Comparison of ENCODE assay signal across 26 cellular contexts in the genomic region with DNA sequence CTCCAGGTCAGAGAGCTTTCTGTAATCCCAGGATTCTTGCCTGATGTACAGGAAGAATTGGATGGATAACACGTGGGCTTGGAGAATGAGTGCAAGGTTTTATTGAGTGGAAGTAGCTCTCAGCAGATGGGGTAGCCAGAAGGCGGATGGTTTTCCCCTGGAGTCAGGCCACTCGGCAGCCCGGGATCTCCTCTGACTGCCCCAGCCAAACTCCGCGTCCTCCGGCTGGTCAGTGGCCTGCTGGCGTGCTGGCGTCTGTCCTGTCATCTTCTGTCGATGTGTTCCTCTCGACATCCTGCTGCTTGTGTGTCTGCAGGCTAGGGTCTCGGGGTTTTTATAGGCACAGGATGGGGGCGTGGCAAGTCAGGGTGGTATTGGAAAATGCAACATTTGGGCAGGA. TPM values are rescaled to one million over a fixed set of nuclear protein-coding genes. Genes with fewer than 3 reads are reported as not detected.
"Had no signal": no experiment of that assay in that cellular context is flagged by ENCODE, and none has a peak within 500 bp of the region (broad histone marks: within the 10 kb centered on the region; RNA-seq: fewer than 3 reads in every experiment).

No MANE protein-coding gene starts in this region.

- H2AFZ ChIP-seq: PC-9 had no signal

- H3K36me3 ChIP-seq: cardiac muscle cell had no signal

- H3K4me2 ChIP-seq: PC-9 had no signal

- FAIRE-seq: astrocyte had no signal

- H3K27ac ChIP-seq: cardiac muscle cell, PC-9 had no signal

- ATAC-seq: activated CD8-positive, alpha-beta memory T cell treated with anti-CD3 and anti-CD28 coated beads, Interleukin-2, amount 10 ng/mL, durations not matched to agents 7 days and 5 days; activated naive CD8-positive, alpha-beta T cell treated with anti-CD3 and anti-CD28 coated beads, Interleukin-2, amount 50 U/mL, for 24 hours had no signal

- H3K27me3 ChIP-seq: cardiac muscle cell had no signal

- H3K4me3 ChIP-seq: cardiac muscle cell, PC-9 had no signal

- DNase-seq: activated B cell treated with CpG ODN at 0.5 μM for 24 hours; activated CD4-positive, alpha-beta T cell treated with anti-CD3 and anti-CD28 coated beads for 1 hour; activated CD4-positive, alpha-beta T cell treated with anti-CD3 and anti-CD28 coated beads, Interleukin-2, amount 10 ng/mL, durations not matched to agents 24 days and 14 days; activated CD4-positive, alpha-beta T cell treated with anti-CD3 and anti-CD28 coated beads, Interleukin-2, amount 50 U/mL, for 48 hours; activated CD8-positive, alpha-beta memory T cell treated with anti-CD3 and anti-CD28 coated beads, Interleukin-2, amount 10 ng/mL, durations not matched to agents 7 days and 5 days; activated effector memory CD4-positive, alpha-beta T cell treated with Interleukin-2 at 50 U/mL for 16 hours; activated naive CD4-positive, alpha-beta T cell; activated naive CD8-positive, alpha-beta T cell treated with anti-CD3 and anti-CD28 coated beads, Interleukin-2, amount 50 U/mL, for 24 hours; activated T-cell treated with anti-CD3 and anti-CD28 coated beads, Interleukin-2, amount 50 U/mL, for 24 hours; amniotic stem cell; Kasumi-1; KBM-7; NCI-H1092; NCI-H1417; NCI-H1930; NCI-H2171; NCI-H2227 treated with DMSO at 0.1 percent for 48 hours; NCI-H446 treated with DMSO at 0.1 percent for 48 hours; NCI-H526 treated with DMSO at 0.1 percent for 48 hours; PC-9; SHP77 treated with DMSO at 0.1 percent for 48 hours had no signal

RNA-seq across cellular contexts. Expression of gene GJA9, which starts 27.4 kb away (rescaled TPM):
- total RNA-seq: activated B cell treated with CpG ODN at 0.5 μM for 24 hours; activated CD4-positive, alpha-beta T cell treated with anti-CD3 and anti-CD28 coated beads, Interleukin-2, amount 10 ng/mL, durations not matched to agents 24 days and 14 days; activated CD8-positive, alpha-beta memory T cell treated with anti-CD3 and anti-CD28 coated beads, Interleukin-2, amount 10 ng/mL, durations not matched to agents 7 days and 5 days; activated T-helper 1 cell treated with anti-CD3 and anti-CD28 coated beads, Interleukin-12 subunit alpha, Interleukin-12 subunit beta, Interleukin-2, Interleukin-4 antibody, amounts not matched to agents 30 ng/mL and 10 ng/mL and 1 ng/mL, durations not matched to agents 14 hours and 24 hours and 36 hours; astrocyte; cardiac muscle cell; chondrocyte; SK-MEL-5 had no signal
- polyA plus RNA-seq: cardiac muscle cell had no signal

RNA-seq across cellular contexts. Expression of gene RHBDL2, which starts 32.8 kb away (rescaled TPM):
- total RNA-seq: activated B cell treated with CpG ODN at 0.5 μM for 24 hours; activated CD4-positive, alpha-beta T cell treated with anti-CD3 and anti-CD28 coated beads, Interleukin-2, amount 10 ng/mL, durations not matched to agents 24 days and 14 days; activated CD8-positive, alpha-beta memory T cell treated with anti-CD3 and anti-CD28 coated beads, Interleukin-2, amount 10 ng/mL, durations not matched to agents 7 days and 5 days; activated T-helper 1 cell treated with anti-CD3 and anti-CD28 coated beads, Interleukin-12 subunit alpha, Interleukin-12 subunit beta, Interleukin-2, Interleukin-4 antibody, amounts not matched to agents 30 ng/mL and 10 ng/mL and 1 ng/mL, durations not matched to agents 14 hours and 24 hours and 36 hours; astrocyte; cardiac muscle cell; chondrocyte; SK-MEL-5 had no signal
